Comparison of ENCODE assay signal across 21 cellular contexts in the genomic region with DNA sequence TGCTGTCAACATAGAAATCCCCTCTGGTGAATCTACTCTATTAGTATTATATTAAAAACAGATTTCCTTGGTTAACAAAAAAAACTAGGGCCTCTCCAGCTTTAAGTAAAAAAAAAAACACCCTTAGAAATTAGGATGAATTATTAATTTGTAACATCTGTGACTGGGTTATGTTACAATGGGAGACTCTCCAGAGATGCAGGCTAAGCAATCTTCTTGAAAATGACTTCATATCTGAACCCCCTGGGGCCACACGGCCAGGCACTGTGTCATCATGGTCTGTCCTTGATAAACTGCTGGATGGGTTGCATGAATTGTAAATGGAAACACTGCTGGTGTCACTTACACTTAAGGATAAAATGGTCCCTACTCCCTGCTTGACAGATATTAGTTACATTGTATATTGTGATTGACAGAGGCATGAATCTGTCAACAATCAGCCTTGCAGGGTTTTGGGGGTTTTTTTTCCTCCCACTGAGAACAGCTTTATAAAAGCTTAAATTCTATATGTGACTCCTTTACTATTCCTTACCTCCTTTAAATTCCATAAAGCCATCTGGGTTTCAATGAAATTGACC. TPM values are rescaled to one million over a fixed set of nuclear protein-coding genes. Genes with fewer than 3 reads are reported as not detected.
A peak's percentile ranks its signal among the peaks of the same experiment; 100 is the strongest.
DNase-seq lines count a peak whose midpoint lies in the region; ATAC-seq and TF ChIP-seq lines count a peak whose summit lies in the region.
"Had no signal": no experiment of that assay in that cellular context is flagged by ENCODE, and none has a peak within 500 bp of the region (broad histone marks: within the 10 kb centered on the region; RNA-seq: fewer than 3 reads in every experiment).

No MANE protein-coding gene starts in this region.

- peaks cover 20% of the 10 kb centered on the region for H3K27me3 Mint-ChIP-seq in endodermal cell (ENCODE audit: insufficient read depth)
- H3K27me3 Mint-ChIP-seq: natural killer cell treated with Interleukin-12 subunit alpha and Interleukin-12 subunit beta and Interleukin-15 and Interleukin-18, amount 100 ng/mL, for 72 hours had no signal

- no peak overlapping the region for H2AK5ac ChIP-seq in mesendoderm (ENCODE audit: low read length)

- no peak overlapping the region for H3K56ac ChIP-seq in mesendoderm (ENCODE audit: low read length)

- H3K27me3 ChIP-seq in endodermal cell (ENCODE audit: control insufficient read depth, insufficient read depth, low read length, poor library complexity, severe bottlenecking) (no peaks in the 10 kb centered on the region), mesendoderm (ENCODE audit: insufficient read depth, low read length, poor library complexity) (no peaks in the 10 kb centered on the region)
- H3K27me3 ChIP-seq: gastrocnemius medialis, SJCRH30 had no signal

- H2BK5ac ChIP-seq in mesendoderm (ENCODE audit: low read length), result no peak overlapping the region

- H3K27ac Mint-ChIP-seq in endodermal cell, result no peak overlapping the region
- H3K27ac Mint-ChIP-seq: activated naive CD4-positive, alpha-beta T cell treated with anti-CD3 and anti-CD28 coated beads, Interleukin-2, amount 50 U/mL, for 72 hours; natural killer cell treated with Interleukin-12 subunit alpha and Interleukin-12 subunit beta and Interleukin-15 and Interleukin-18, amount 100 ng/mL, for 72 hours; stimulated activated naive CD8-positive, alpha-beta T cell treated with anti-CD3 and anti-CD28 coated beads, Interleukin-15, amount 100 ng/mL, for 72 hours had no signal

- H3K23ac ChIP-seq in mesendoderm (ENCODE audit: low read length), result no peak overlapping the region

- no peaks in the 10 kb centered on the region for H3K36me3 Mint-ChIP-seq in endodermal cell (ENCODE audit: low read depth)
- H3K36me3 Mint-ChIP-seq: activated naive CD4-positive, alpha-beta T cell treated with anti-CD3 and anti-CD28 coated beads, Interleukin-2, amount 50 U/mL, for 72 hours; natural killer cell treated with Interleukin-12 subunit alpha and Interleukin-12 subunit beta and Interleukin-15 and Interleukin-18, amount 100 ng/mL, for 72 hours had no signal

- no peak overlapping the region for H3K18ac ChIP-seq in mesendoderm (ENCODE audit: low read length)

- H3K4me3 ChIP-seq in endodermal cell (ENCODE audit: low read length) (no peak overlapping the region), mesendoderm (ENCODE audit: low read length) (no peak overlapping the region)
- H3K4me3 ChIP-seq: gastrocnemius medialis, lung, SJCRH30 had no signal

- no peaks in the 10 kb centered on the region for H3K79me1 ChIP-seq in mesendoderm (ENCODE audit: low read length)

- H3K4me1 ChIP-seq in endodermal cell (ENCODE audit: control insufficient read depth, insufficient read depth, low read length), result no peaks in the 10 kb centered on the region
- H3K4me1 ChIP-seq in mesendoderm (ENCODE audit: control insufficient read depth, low read depth, low read length), result peaks cover 4% of the 10 kb centered on the region
- H3K4me1 ChIP-seq: gastrocnemius medialis, SJCRH30 had no signal

- no peaks in the 10 kb centered on the region for H3K9me3 ChIP-seq in endodermal cell (ENCODE audit: control insufficient read depth, low read length)
- H3K9me3 ChIP-seq: gastrocnemius medialis, SJCRH30 had no signal

- H2BK15ac ChIP-seq in mesendoderm (replicated peaks; ENCODE audit: low read depth), result no peak overlapping the region

- no peak overlapping the region for H3K4ac ChIP-seq in mesendoderm (ENCODE audit: low read depth, low read length)

- TF ChIP-seq CTCF in endodermal cell (conservative IDR thresholded peaks at IDR 0.05), result no peak

- H3K79me2 ChIP-seq in mesendoderm (ENCODE audit: control insufficient read depth, insufficient read depth, low read length), result no peaks in the 10 kb centered on the region

- H4K8ac ChIP-seq in mesendoderm (ENCODE audit: low read depth, low read length), result no peak overlapping the region

- H3K4me1 Mint-ChIP-seq in endodermal cell, result peaks cover 11% of the 10 kb centered on the region
- H3K4me1 Mint-ChIP-seq: stimulated activated naive CD8-positive, alpha-beta T cell treated with anti-CD3 and anti-CD28 coated beads, Interleukin-15, amount 100 ng/mL, for 72 hours had no signal

- no peak overlapping the region for H2BK120ac ChIP-seq in mesendoderm (ENCODE audit: low read depth, low read length)

- peak overlapping the region; percentile 47 for H3K27ac ChIP-seq in endodermal cell (ENCODE audit: low read depth, low read length)
- H3K27ac ChIP-seq in mesendoderm (ENCODE audit: low read depth, low read length), result no peak overlapping the region
- H3K27ac ChIP-seq: gastrocnemius medialis, SJCRH30 had no signal

- no peaks in the 10 kb centered on the region for H3K9me3 Mint-ChIP-seq in endodermal cell
- H3K9me3 Mint-ChIP-seq: activated naive CD4-positive, alpha-beta T cell treated with anti-CD3 and anti-CD28 coated beads, Interleukin-2, amount 50 U/mL, for 72 hours; natural killer cell treated with Interleukin-12 subunit alpha and Interleukin-12 subunit beta and Interleukin-15 and Interleukin-18, amount 100 ng/mL, for 72 hours; stimulated activated naive CD8-positive, alpha-beta T cell treated with anti-CD3 and anti-CD28 coated beads, Interleukin-15, amount 100 ng/mL, for 72 hours had no signal

- peak; percentile 55 for DNase-seq in DMS 273 treated with DMSO at 0.1 percent for 48 hours (lab: John Stamatoyannopoulos, UW)
- DNase-seq in NCI-H1694 treated with DMSO at 0.1 percent for 48 hours (lab: John Stamatoyannopoulos, UW), result peak; percentile 80
- no peak for DNase-seq in endodermal cell
- DNase-seq in mesendoderm, result peak; percentile 21
- DNase-seq in NK-92 (lab: John Stamatoyannopoulos, UW; ENCODE audit: unreplicated experiment), result no peak
- DNase-seq in NCI-H226, result no peak
- DNase-seq: activated CD4-positive, alpha-beta T cell treated with anti-CD3 and anti-CD28 coated beads for 48 hours; activated T-cell treated with anti-CD3 and anti-CD28 coated beads, Interleukin-2, amount 50 U/mL, for 1 hour; C1 segment of cervical spinal cord; DMS79 treated with DMSO at 0.1 percent for 48 hours; gastrocnemius medialis; GOT3; MM.1S; NCI-H2081 treated with DMSO at 0.1 percent for 48 hours; stimulated activated naive CD8-positive, alpha-beta T cell treated with anti-CD3 and anti-CD28 coated beads, Interleukin-15, amount 100 ng/mL, for 72 hours; T1000 had no signal

- no peaks in the 10 kb centered on the region for H3K36me3 ChIP-seq in endodermal cell (ENCODE audit: control insufficient read depth, insufficient read depth, low read length)
- no peaks in the 10 kb centered on the region for H3K36me3 ChIP-seq in mesendoderm (ENCODE audit: control insufficient read depth, insufficient read depth, low read length)
- H3K36me3 ChIP-seq: gastrocnemius medialis, SJCRH30 had no signal

- no peak overlapping the region for H3K4me2 ChIP-seq in mesendoderm (ENCODE audit: low read length)

- H3K4me3 Mint-ChIP-seq in endodermal cell, result no peak overlapping the region
- H3K4me3 Mint-ChIP-seq: natural killer cell treated with Interleukin-12 subunit alpha and Interleukin-12 subunit beta and Interleukin-15 and Interleukin-18, amount 100 ng/mL, for 72 hours; stimulated activated naive CD8-positive, alpha-beta T cell treated with anti-CD3 and anti-CD28 coated beads, Interleukin-15, amount 100 ng/mL, for 72 hours had no signal

- no peak overlapping the region for H3K9ac ChIP-seq in endodermal cell (ENCODE audit: extremely low read depth, low read length, poor library complexity, severe bottlenecking)
- no peak overlapping the region for H3K9ac ChIP-seq in mesendoderm (ENCODE audit: low read length)

- WGBS in endodermal cell (ENCODE audit: insufficient coverage in 1 of 2, insufficient read length in 1 of 2), 2 experiments, result 77 to 90% methylated on average over 1 of the region's 1 CpG
- no CpG with 5 or more reads among the region's 1 CpG for WGBS in mesendoderm (ENCODE audit: extremely low coverage, insufficient coverage, low lambda C conversion rate)

- no peak for ATAC-seq in HG03442 (IDR thresholded peaks at IDR 0.05; ENCODE audit: unreplicated experiment)
- ATAC-seq: activated naive CD4-positive, alpha-beta T cell treated with anti-CD3 and anti-CD28 coated beads, Interleukin-2, amount 50 U/mL, for 72 hours; gastrocnemius medialis; natural killer cell treated with Interleukin-12 subunit alpha and Interleukin-12 subunit beta and Interleukin-15 and Interleukin-18, amount 100 ng/mL, for 72 hours; stimulated activated naive CD8-positive, alpha-beta T cell treated with anti-CD3 and anti-CD28 coated beads, Interleukin-15, amount 100 ng/mL, for 72 hours had no signal

- H4K5ac ChIP-seq in mesendoderm (ENCODE audit: low read length), result no peak overlapping the region

RNA-seq across cellular contexts. Expression of a gene that starts 49.1 kb away (rescaled TPM):
- 1 to 10 TPM; 1.3 to 2.4 TPM for total RNA-seq in endodermal cell
- 0.89 TPM for polyA plus RNA-seq in endodermal cell (2013, experiment 1 of 2)
- polyA plus RNA-seq in endodermal cell (2013, experiment 2 of 2), result 0.41 TPM
- 0.72 TPM for polyA plus RNA-seq in mesendoderm (2013, experiment 1 of 2)
- polyA plus RNA-seq in mesendoderm (2013, experiment 2 of 2), result 0.83 TPM
- total RNA-seq: SJCRH30 had no signal

Comparison
In these comparisons a context has a peak if more than half of its experiments do, and no peak if none do; other contexts are left out.
1. DNase-seq: peak in DMS 273 treated with DMSO at 0.1 percent for 48 hours (single experiment), NCI-H1694 treated with DMSO at 0.1 percent for 48 hours (single experiment) and mesendoderm (single experiment); none in endodermal cell (single experiment), NK-92 (single experiment) and NCI-H226 (single experiment).